Comparison of ENCODE assay signal across 10 cellular contexts in genomic region chrX:49198540-49199314, GRCh38. TPM values are rescaled to one million over a fixed set of nuclear protein-coding genes. Genes with fewer than 3 reads are reported as not detected.
DNase-seq lines count a peak whose midpoint lies in the region; ATAC-seq and TF ChIP-seq lines count a peak whose summit lies in the region.
"Had no signal": no experiment of that assay in that cellular context is flagged by ENCODE, and none has a peak within 500 bp of the region (broad histone marks: within the 10 kb centered on the region; RNA-seq: fewer than 3 reads in every experiment).

No MANE protein-coding gene starts in this region.

- ATAC-seq in central memory CD8-positive, alpha-beta T cell (replicated peaks; ENCODE audit: extremely low read depth, poor library complexity, severe bottlenecking) = no peak
- ATAC-seq in GM21576 (IDR thresholded peaks at IDR 0.05; ENCODE audit: unreplicated experiment) (no peak), upper lobe of right lung (no peak)

- no peak for TF ChIP-seq CTCF in upper lobe of right lung (IDR thresholded peaks at IDR 0.05)

- peak overlapping the region; percentile 25 for H3K4me3 Mint-ChIP-seq in central memory CD8-positive, alpha-beta T cell

- peaks cover 13% of the 10 kb centered on the region for H3K4me1 ChIP-seq in thymus (ENCODE audit: control insufficient read depth, insufficient read depth, low read length)
- H3K4me1 ChIP-seq in upper lobe of right lung = peaks cover 3% of the 10 kb centered on the region

- H3K27ac ChIP-seq in thymus (ENCODE audit: low read depth) (no peak overlapping the region), upper lobe of right lung (no peak overlapping the region)

- H3K27ac Mint-ChIP-seq in central memory CD8-positive, alpha-beta T cell (ENCODE audit: low read depth) = no peak overlapping the region

- peaks cover 18% of the 10 kb centered on the region for H3K4me1 Mint-ChIP-seq in central memory CD8-positive, alpha-beta T cell

- H3K27me3 ChIP-seq in thymus (ENCODE audit: control insufficient read depth, insufficient read depth) = no peaks in the 10 kb centered on the region
- H3K27me3 ChIP-seq in upper lobe of right lung = no peaks in the 10 kb centered on the region

- H3K36me3 ChIP-seq in thymus (ENCODE audit: control insufficient read depth, insufficient read depth) = peaks cover 5% of the 10 kb centered on the region
- H3K36me3 ChIP-seq in upper lobe of right lung = no peaks in the 10 kb centered on the region

- H3K4me3 ChIP-seq in thymus (ENCODE audit: low read length) (peak overlapping the region; percentile 55), upper lobe of right lung (no peak overlapping the region)

- WGBS in thymus = 35% methylated on average over 12 of the region's 12 CpGs

- no peaks in the 10 kb centered on the region for H3K27me3 Mint-ChIP-seq in central memory CD8-positive, alpha-beta T cell

- H3K9me3 ChIP-seq in thymus (ENCODE audit: control insufficient read depth) (no peaks in the 10 kb centered on the region), upper lobe of right lung (no peaks in the 10 kb centered on the region)

- peak; percentile 5 for DNase-seq in stimulated activated CD4-positive, alpha-beta T cell treated with anti-CD3 and anti-CD28 coated beads, Interleukin-15, amount 100 ng/mL, for 24 hours
- DNase-seq in stimulated activated CD4-positive, alpha-beta T cell treated with anti-CD3 and anti-CD28 coated beads, Interleukin-4, amount 100 ng/mL, for 1 hour = no peak
- no peak for DNase-seq in central memory CD8-positive, alpha-beta T cell (ENCODE audit: low spot score in 2 of 2)
- no peak for DNase-seq in upper lobe of right lung
- DNase-seq: kidney glomerular epithelial cell, NCI-H187 treated with DMSO at 0.1 percent for 48 hours, T1000 had no signal

- intact Hi-C loops in upper lobe of right lung (cut with DNase I) = no loop called here

- peaks cover 2% of the 10 kb centered on the region for H3K36me3 Mint-ChIP-seq in central memory CD8-positive, alpha-beta T cell (ENCODE audit: insufficient read depth)

- H3K9me3 Mint-ChIP-seq in central memory CD8-positive, alpha-beta T cell = no peaks in the 10 kb centered on the region

RNA-seq across cellular contexts. Expression of gene SYP, which starts 1.3 kb away (rescaled TPM):
- 3.6 TPM for polyA plus RNA-seq in thymus
- total RNA-seq in upper lobe of right lung = 3.5 TPM

RNA-seq across cellular contexts. Expression of gene PRICKLE3, which starts 12.6 kb away (rescaled TPM):
- polyA plus RNA-seq in thymus = 5.4 TPM
- 16.4 TPM for total RNA-seq in upper lobe of right lung

RNA-seq across cellular contexts. Expression of gene PLP2, which starts 27.0 kb away (rescaled TPM):
- 130 TPM for polyA plus RNA-seq in thymus
- total RNA-seq in upper lobe of right lung = 90.9 TPM

RNA-seq across cellular contexts. Expression of gene CACNA1F, which starts 34.4 kb away (rescaled TPM):
- 1.8 TPM for polyA plus RNA-seq in thymus
- 1.4 TPM for total RNA-seq in upper lobe of right lung
- total RNA-seq: osteocyte had no signal

RNA-seq across cellular contexts. Expression of gene MAGIX, which starts 36.2 kb away (rescaled TPM):
- 3.0 TPM for polyA plus RNA-seq in thymus
- 7.1 TPM for total RNA-seq in upper lobe of right lung
